In genomic region chr6:41715779-41716515, GRCh38 we compare ENCODE assay signal across 16 cellular contexts. TPM values are rescaled to one million over a fixed set of nuclear protein-coding genes. Genes with fewer than 3 reads are reported as not detected.
DNase-seq lines count a peak whose midpoint lies in the region; ATAC-seq, FAIRE-seq and TF ChIP-seq lines count a peak whose summit lies in the region.
"Had no signal": no experiment of that assay in that cellular context is flagged by ENCODE, and none has a peak within 500 bp of the region (broad histone marks: within the 10 kb centered on the region; RNA-seq: fewer than 3 reads in every experiment).

No MANE protein-coding gene starts in this region.

- POLR2A ChIA-PET in A549 (lab: Yijun Ruan, JAX) (no interaction called here), RWPE1 (lab: Yijun Ruan, JAX; ENCODE audit: low non-redundant PET) (interaction anchor here (0.6 kb wide), 1 partner anchor 61 kb away, joined by 3 read pairs; no protein-coding TSS in a partner anchor)

- no peak for TF ChIP-seq POLR2A in A549 (IDR thresholded peaks at IDR 0.05; ENCODE audit: low read length)

- ATAC-seq in A549 (no peak), HG03520 (IDR thresholded peaks at IDR 0.05; ENCODE audit: unreplicated experiment) (no peak)

- peak overlapping the region; percentile 30; the same call in 1 of the 3 replicates for H3K4me2 ChIP-seq in A549

- DNase-seq in A549 (ENCODE audit: low read depth in 1 of 2, low spot score in 1 of 2): no peak
- no peak for DNase-seq in GM12864 (ENCODE audit: low read depth)
- DNase-seq in RWPE1 (ENCODE audit: low spot score): no peak
- DNase-seq in kidney: no peak
- no peak for DNase-seq in NCI-H1417 treated with DMSO at 0.1 percent for 48 hours (lab: John Stamatoyannopoulos, UW)
- DNase-seq in C1 segment of cervical spinal cord (lab: John Stamatoyannopoulos, UW): no peak
- no peak for DNase-seq in NCI-H345 treated with DMSO at 0.1 percent for 48 hours (lab: John Stamatoyannopoulos, UW; ENCODE audit: unreplicated experiment)
- DNase-seq: activated effector memory CD4-positive, alpha-beta T cell treated with Interleukin-2 at 50 U/mL for 16 hours; AML-193; NCI-H1930; NCI-H82; stimulated activated CD4-positive, alpha-beta T cell treated with anti-CD3 and anti-CD28 coated beads, Interleukin-1b, Interleukin-23, amount 100 ng/mL, for 48 hours had no signal

- H3K9me3 ChIP-seq in A549 (no peaks in the 10 kb centered on the region), kidney (ENCODE audit: control insufficient read depth in 1 of 2, low read length in 2 of 2) (no peaks in the 10 kb centered on the region)

- H3K27ac ChIP-seq in A549: peak overlapping the region; percentile 26 to 98; a peak in 4 of 6 replicates
- H3K27ac ChIP-seq in RWPE1: peak overlapping the region; percentile 100
- peak overlapping the region; percentile 71 to 87 for H3K27ac ChIP-seq in kidney (ENCODE audit: low read depth in 2 of 2, low read length in 2 of 2)

- H3K4me1 ChIP-seq in A549: peaks cover 66% of the 10 kb centered on the region
- peaks cover 44 to 65% of the 10 kb centered on the region in 2 donors for H3K4me1 ChIP-seq in kidney (ENCODE audit: control insufficient read depth in 1 of 2, insufficient read depth in 1 of 2, low read depth in 1 of 2, low read length in 2 of 2)

- WGBS in A549 (ENCODE audit: missing lambda C conversion rate): 71% methylated on average over 4 of the region's 5 CpGs

- no peaks in the 10 kb centered on the region for H3K36me3 ChIP-seq in kidney (ENCODE audit: control insufficient read depth in 1 of 2, insufficient read depth in 2 of 2, low read length in 2 of 2)

- no peak for TF ChIP-seq CTCF in A549 (IDR thresholded peaks at IDR 0.05)
- TF ChIP-seq CTCF in GM12864 (IDR thresholded peaks at IDR 0.05; ENCODE audit: low read depth, low read length, missing control alignments): no peak
- TF ChIP-seq CTCF in RWPE1 (conservative IDR thresholded peaks at IDR 0.05; ENCODE audit: low read depth): no peak
- no peak for TF ChIP-seq CTCF in kidney (IDR thresholded peaks at IDR 0.05; ENCODE audit: borderline replicate concordance, extremely low read depth, insufficient read depth)

- CTCF ChIA-PET in A549 (lab: Yijun Ruan, JAX): interaction anchor here (0.8 to 8.0 kb wide), 7 partner anchors 11 to 348 kb away, joined by 3 to 54 read pairs (median 4); partner anchors contain the start of gene TFEB
- CTCF ChIA-PET in RWPE1 (lab: Yijun Ruan, JAX): interaction anchor here (0.6 to 1.9 kb wide), 3 partner anchors 10 to 113 kb away, joined by 3 to 8 read pairs (median 7); no protein-coding TSS in a partner anchor

- intact Hi-C loops in kidney (cut with DNase I): no loop called here

- H3K4me3 ChIP-seq in A549: no peak overlapping the region
- peak overlapping the region; percentile 33 for H3K4me3 ChIP-seq in GM12864 (ENCODE audit: low read depth, low read length)
- H3K4me3 ChIP-seq in kidney (ENCODE audit: low read length in 2 of 2): no peak overlapping the region

- no peak for FAIRE-seq in A549 (lab: Jason Lieb, UNC)
- FAIRE-seq in kidney (lab: Jason Lieb, UNC): no peak
- FAIRE-seq: colon, G401.6 had no signal

- TF ChIP-seq EP300 in A549 (IDR thresholded peaks at IDR 0.05): no peak

- TF ChIP-seq RAD21 in A549 (conservative IDR thresholded peaks at IDR 0.05 in 1 of 2, IDR thresholded peaks at IDR 0.05 in 1 of 2): no peak

- peak overlapping the region in 1 of 2 donors; percentile 35 for H3K9ac ChIP-seq in kidney (ENCODE audit: low read length in 2 of 2)

TF ChIP-seq in A549, 52 proteins besides CTCF, POLR2A, EP300 and RAD21:
- no peak for TF ChIP-seq PHF8 (IDR thresholded peaks at IDR 0.05; ENCODE audit: borderline replicate concordance, low read depth)
- no peak for TF ChIP-seq HDAC2 (IDR thresholded peaks at IDR 0.05)
- TF ChIP-seq CEBPB (IDR thresholded peaks at IDR 0.05): no peak
- TF ChIP-seq RFX5 (IDR thresholded peaks at IDR 0.05): no peak
- TF ChIP-seq SMC3 (IDR thresholded peaks at IDR 0.05): no peak
- TF ChIP-seq, protein P1, sequence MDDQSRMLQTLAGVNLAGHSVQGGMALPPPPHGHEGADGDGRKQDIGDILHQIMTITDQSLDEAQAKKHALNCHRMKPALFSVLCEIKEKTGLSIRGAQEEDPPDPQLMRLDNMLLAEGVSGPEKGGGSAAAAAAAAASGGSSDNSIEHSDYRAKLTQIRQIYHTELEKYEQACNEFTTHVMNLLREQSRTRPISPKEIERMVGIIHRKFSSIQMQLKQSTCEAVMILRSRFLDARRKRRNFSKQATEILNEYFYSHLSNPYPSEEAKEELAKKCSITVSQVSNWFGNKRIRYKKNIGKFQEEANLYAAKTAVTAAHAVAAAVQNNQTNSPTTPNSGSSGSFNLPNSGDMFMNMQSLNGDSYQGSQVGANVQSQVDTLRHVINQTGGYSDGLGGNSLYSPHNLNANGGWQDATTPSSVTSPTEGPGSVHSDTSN (IDR thresholded peaks at IDR 0.05): no peak
- no peak for TF ChIP-seq MYC (IDR thresholded peaks at IDR 0.05; ENCODE audit: borderline replicate concordance, low read length)
- no peak for TF ChIP-seq NR3C1 (IDR thresholded peaks at IDR 0.05)
- no peak for TF ChIP-seq RCOR1 (IDR thresholded peaks at IDR 0.05; ENCODE audit: low read depth, low read length)
- TF ChIP-seq POLR2AphosphoS2 (conservative IDR thresholded peaks at IDR 0.05; ENCODE audit: low read length): no peak
- no peak for TF ChIP-seq EHF (CRISPR knock-in tag; IDR thresholded peaks at IDR 0.05)
- TF ChIP-seq, protein P2, sequence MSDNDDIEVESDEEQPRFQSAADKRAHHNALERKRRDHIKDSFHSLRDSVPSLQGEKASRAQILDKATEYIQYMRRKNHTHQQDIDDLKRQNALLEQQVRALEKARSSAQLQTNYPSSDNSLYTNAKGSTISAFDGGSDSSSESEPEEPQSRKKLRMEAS (IDR thresholded peaks at IDR 0.05): no peak
- no peak for TF ChIP-seq ZSCAN20 (CRISPR knock-in tag; IDR thresholded peaks at IDR 0.05)
- no peak for TF ChIP-seq JUN (IDR thresholded peaks at IDR 0.05)
- TF ChIP-seq E2F6 (IDR thresholded peaks at IDR 0.05; ENCODE audit: borderline replicate concordance, low read depth): no peak
- TF ChIP-seq TP53 (CRISPR knock-in tag; IDR thresholded peaks at IDR 0.05): no peak
- TF ChIP-seq BCL3 (IDR thresholded peaks at IDR 0.05): no peak
- no peak for TF ChIP-seq FOSL2 (IDR thresholded peaks at IDR 0.05)
- no peak for TF ChIP-seq FOSL2 (CRISPR knock-in tag; IDR thresholded peaks at IDR 0.05)
- TF ChIP-seq, protein P3, sequence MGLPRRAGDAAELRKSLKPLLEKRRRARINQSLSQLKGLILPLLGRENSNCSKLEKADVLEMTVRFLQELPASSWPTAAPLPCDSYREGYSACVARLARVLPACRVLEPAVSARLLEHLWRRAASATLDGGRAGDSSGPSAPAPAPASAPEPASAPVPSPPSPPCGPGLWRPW (IDR thresholded peaks at IDR 0.05): no peak

RNA-seq across cellular contexts. Expression of gene TFEB, which starts 19.5 kb away (rescaled TPM):
- polyA plus RNA-seq in A549 (2011; rRNA removed) (2.9 and 3.1 TPM in 2 replicates), A549 (2017; fragmentation: RNase III; extraction: RNeasy Plus Mini Kit Qiagen cat#74134 plus additional on column Dnase treatment) (4.3 to 6.1 TPM (median 4.5 TPM) in 3 replicates), kidney (ENCODE audit: insufficient read depth, low read depth, low replicate concordance) (51.0 TPM)
- 2.8 and 5.0 TPM in 2 replicates for polyA plus RNA-seq in A549 (2012; cell fraction: cytosol; rRNA removed)
- polyA plus RNA-seq in A549 (2012; cell fraction: nucleus; rRNA removed): 5.0 and 7.6 TPM in 2 replicates
- 5.3 and 9.9 TPM in 2 replicates for polyA minus RNA-seq in A549 (2011; rRNA and poly(A)+ RNA removed)
- 50.7 TPM for total RNA-seq in kidney

RNA-seq across cellular contexts. Expression of gene PGC, which starts 31.2 kb away (rescaled TPM):
- polyA plus RNA-seq in A549 (2011; rRNA removed) (not detected in 2 replicates), A549 (2017; fragmentation: RNase III; extraction: RNeasy Plus Mini Kit Qiagen cat#74134 plus additional on column Dnase treatment) (not detected in 3 replicates), kidney (ENCODE audit: insufficient read depth, low read depth, low replicate concordance) (0.39 TPM)
- 0.04 TPM in 1 of 2 replicates, not detected in the other for polyA plus RNA-seq in A549 (2012; cell fraction: cytosol; rRNA removed)
- polyA plus RNA-seq in A549 (2012; cell fraction: nucleus; rRNA removed): not detected in 2 replicates
- polyA minus RNA-seq in A549 (2011; rRNA and poly(A)+ RNA removed): 0.21 TPM in 1 of 2 replicates, not detected in the other
- total RNA-seq in kidney: not detected
- total RNA-seq: progenitor cell of endocrine pancreas had no signal
